In the genomic region with DNA sequence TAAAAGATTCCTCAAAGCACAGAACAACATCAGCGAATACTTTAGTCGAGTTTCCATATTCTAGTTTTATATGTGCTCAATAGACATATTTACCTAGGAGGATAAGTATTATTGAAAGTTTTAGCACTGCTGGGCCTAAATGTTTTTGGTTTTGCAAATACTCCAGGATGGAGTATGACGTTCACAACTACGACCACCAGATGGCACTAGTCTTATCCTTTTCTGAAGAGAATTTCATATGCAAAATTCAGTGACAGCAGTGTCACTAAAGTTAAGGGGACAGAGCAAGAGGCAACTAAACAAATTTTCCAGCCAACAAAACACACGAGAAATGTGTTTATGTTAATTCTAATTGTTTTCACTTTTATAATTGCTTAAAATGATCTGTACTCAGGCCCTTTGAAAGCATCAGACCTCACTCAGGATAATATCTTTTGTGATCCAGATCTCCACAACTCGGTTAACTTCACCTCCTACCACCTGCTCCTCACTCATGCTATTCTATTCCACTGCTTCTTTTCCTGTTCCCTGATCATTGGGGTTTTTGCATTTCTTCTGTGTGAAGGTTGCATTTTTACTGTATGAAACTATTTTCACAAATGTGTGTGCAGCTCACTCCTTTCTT, we compare ENCODE assay signal across 8 cellular contexts.
A peak's percentile ranks its signal among the peaks of the same experiment; 100 is the strongest.
DNase-seq lines count a peak whose midpoint lies in the region; ATAC-seq and TF ChIP-seq lines count a peak whose summit lies in the region.

No MANE protein-coding gene starts in this region.

- H3K27me3 Mint-ChIP-seq in activated CD4-positive, alpha-beta T cell treated with anti-CD3 and anti-CD28 coated beads for 36 hours = no peaks in the 10 kb centered on the region
- H3K27me3 Mint-ChIP-seq in immature natural killer cell (ENCODE audit: low read depth in 3 of 3) = peaks cover 0 to 2% (median 0%) of the 10 kb centered on the region in 3 donors

- H3K4me3 ChIP-seq in OCI-LY1 (ENCODE audit: low read depth, low read length, poor library complexity, severe bottlenecking) (no peak overlapping the region), astrocyte of the spinal cord (ENCODE audit: low read depth, low read length) (no peak overlapping the region)

- no peaks in the 10 kb centered on the region for H3K79me2 ChIP-seq in OCI-LY1 (ENCODE audit: insufficient read depth, low read length)

- CTCF ChIA-PET in activated CD4-positive, alpha-beta T cell treated with anti-CD3 and anti-CD28 coated beads for 36 hours (lab: Charles Lee) = interaction anchor here (1.1 kb wide), 1 partner anchor 11 kb away, joined by 3 read pairs; no protein-coding TSS in a partner anchor

- H3K27me3 ChIP-seq in OCI-LY1 (ENCODE audit: insufficient read depth, low read length) = no peaks in the 10 kb centered on the region

- H3K36me3 Mint-ChIP-seq in activated CD4-positive, alpha-beta T cell treated with anti-CD3 and anti-CD28 coated beads for 36 hours (ENCODE audit: low read depth) = no peaks in the 10 kb centered on the region
- no peaks in the 10 kb centered on the region for H3K36me3 Mint-ChIP-seq in immature natural killer cell

- H3K9me2 ChIP-seq in OCI-LY1 (ENCODE audit: low read depth, low read length) = no peaks in the 10 kb centered on the region

- ATAC-seq in activated CD4-positive, alpha-beta T cell treated with anti-CD3 and anti-CD28 coated beads for 36 hours = no peak
- ATAC-seq in GM21825 (IDR thresholded peaks at IDR 0.05; ENCODE audit: unreplicated experiment) = peak; percentile 89

- no peaks in the 10 kb centered on the region for H3K4me1 Mint-ChIP-seq in activated CD4-positive, alpha-beta T cell treated with anti-CD3 and anti-CD28 coated beads for 36 hours
- no peaks in the 10 kb centered on the region for H3K4me1 Mint-ChIP-seq in immature natural killer cell

- DNase-seq in activated CD4-positive, alpha-beta T cell treated with anti-CD3 and anti-CD28 coated beads for 36 hours = peak; percentile 61
- no peak for DNase-seq in activated CD4-positive, alpha-beta T cell treated with anti-CD3 and anti-CD28 coated beads for 1 hour
- peak; percentile 5 for DNase-seq in HuH-7.5 (ENCODE audit: low spot score)
- peak; percentile 62 for DNase-seq in astrocyte of the spinal cord (ENCODE audit: low read depth, low spot score)
- DNase-seq in immature natural killer cell = peak in 2 of 3 donors; percentile 2 to 3
- DNase-seq in stimulated activated CD4-positive, alpha-beta T cell treated with anti-CD3 and anti-CD28 coated beads, Interleukin-4, amount 100 ng/mL, for 1 hour = peak; percentile 1

- peak; percentile 70 for TF ChIP-seq CTCF in OCI-LY1 (IDR thresholded peaks at IDR 0.05; ENCODE audit: low read length)
- TF ChIP-seq CTCF in astrocyte of the spinal cord (IDR thresholded peaks at IDR 0.05; ENCODE audit: low read depth, low read length) = peak; percentile 65

- intact Hi-C loops in activated CD4-positive, alpha-beta T cell treated with anti-CD3 and anti-CD28 coated beads for 36 hours (cut with DNase I, micrococcal nuclease) = loop anchor here (1.0 to 2.0 kb wide), 2 partner anchors 299 to 1379 kb away; no protein-coding TSS in a partner anchor

- H3F3A ChIP-seq in OCI-LY1 (ENCODE audit: insufficient read depth, low read length) = no peaks in the 10 kb centered on the region

- in situ Hi-C loops in astrocyte of the spinal cord (cut with HindIII; ENCODE audit: low sequenced_read_pairs) = no loop called here

- H3K4me2 ChIP-seq in OCI-LY1 (ENCODE audit: low read length) = no peak overlapping the region

- no peak overlapping the region for H2AFZ ChIP-seq in OCI-LY1 (ENCODE audit: low read length)

- H3K27ac ChIP-seq in OCI-LY1 (ENCODE audit: low read depth, low read length, poor library complexity, severe bottlenecking) = no peak overlapping the region

- no peak overlapping the region for H3K27ac Mint-ChIP-seq in activated CD4-positive, alpha-beta T cell treated with anti-CD3 and anti-CD28 coated beads for 36 hours
- no peak overlapping the region for H3K27ac Mint-ChIP-seq in immature natural killer cell

- no peak overlapping the region for H3K4me3 Mint-ChIP-seq in activated CD4-positive, alpha-beta T cell treated with anti-CD3 and anti-CD28 coated beads for 36 hours
- no peak overlapping the region for H3K4me3 Mint-ChIP-seq in immature natural killer cell

- no peaks in the 10 kb centered on the region for H3K36me3 ChIP-seq in OCI-LY1 (ENCODE audit: insufficient read depth, low read length)

- H3K4me1 ChIP-seq in OCI-LY1 (ENCODE audit: insufficient read depth, low read length, severe bottlenecking) = no peaks in the 10 kb centered on the region

- H3K9me3 Mint-ChIP-seq in activated CD4-positive, alpha-beta T cell treated with anti-CD3 and anti-CD28 coated beads for 36 hours (ENCODE audit: low read depth) = no peaks in the 10 kb centered on the region
- peaks cover 0 to 4% (median 0%) of the 10 kb centered on the region in 6 donors for H3K9me3 Mint-ChIP-seq in immature natural killer cell

- H3K9me3 ChIP-seq in OCI-LY1 (ENCODE audit: low read length) = no peaks in the 10 kb centered on the region

- no peak overlapping the region for H3K9ac ChIP-seq in OCI-LY1 (ENCODE audit: low read length)

- no peaks in the 10 kb centered on the region for H4K20me1 ChIP-seq in OCI-LY1 (ENCODE audit: insufficient read depth, low read length)

- POLR2A ChIA-PET in activated CD4-positive, alpha-beta T cell treated with anti-CD3 and anti-CD28 coated beads for 36 hours (lab: Charles Lee) = no interaction called here
